In the genomic region with DNA sequence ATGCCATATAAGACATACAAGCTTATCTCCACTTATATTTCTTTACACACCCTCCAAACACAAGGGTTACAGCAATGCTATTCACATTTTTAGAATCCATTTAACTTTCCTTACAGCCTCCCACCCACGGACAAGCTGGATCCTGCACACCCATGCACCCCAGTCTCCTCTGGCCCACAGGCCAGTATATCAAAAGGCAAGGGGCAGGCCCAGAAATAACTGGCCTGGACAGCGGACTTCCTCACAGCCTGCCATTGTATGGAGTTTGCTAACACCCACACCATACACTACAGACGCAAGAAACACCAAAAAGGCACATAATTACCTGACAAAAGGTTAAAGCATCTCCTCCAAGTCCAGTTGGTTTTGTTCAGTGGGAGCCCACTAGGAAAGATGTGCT, we compare ENCODE assay signal across 15 cellular contexts. TPM values are rescaled to one million over a fixed set of nuclear protein-coding genes. Genes with fewer than 3 reads are reported as not detected.
A peak's percentile ranks its signal among the peaks of the same experiment; 100 is the strongest.
DNase-seq lines count a peak whose midpoint lies in the region; ATAC-seq and TF ChIP-seq lines count a peak whose summit lies in the region.
"Had no signal": no experiment of that assay in that cellular context is flagged by ENCODE, and none has a peak within 500 bp of the region (broad histone marks: within the 10 kb centered on the region; RNA-seq: fewer than 3 reads in every experiment).

No MANE protein-coding gene starts in this region.

- TF ChIP-seq CTCF in adrenal gland (IDR thresholded peaks at IDR 0.05) = no peak
- TF ChIP-seq CTCF in mucosa of descending colon (IDR thresholded peaks at IDR 0.05) = no peak
- TF ChIP-seq CTCF in transverse colon (IDR thresholded peaks at IDR 0.05) = no peak

- no peak for TF ChIP-seq EP300 in transverse colon (IDR thresholded peaks at IDR 0.05; ENCODE audit: low read depth)

- no peaks in the 10 kb centered on the region for H3K4me1 ChIP-seq in adrenal gland (replicated peaks in 1 of 2)
- peaks cover 57% of the 10 kb centered on the region for H3K4me1 ChIP-seq in mucosa of descending colon (ENCODE audit: low read depth)
- peaks cover 28 to 95% (median 72%) of the 10 kb centered on the region in 4 donors for H3K4me1 ChIP-seq in transverse colon

- H3K9me3 ChIP-seq in adrenal gland (replicated peaks in 1 of 3) = no peaks in the 10 kb centered on the region
- no peaks in the 10 kb centered on the region for H3K9me3 ChIP-seq in mucosa of descending colon
- H3K9me3 ChIP-seq in transverse colon = no peaks in the 10 kb centered on the region

- in situ Hi-C loops in transverse colon (cut with MboI; ENCODE audit: low pct_ligation_motif_present in 1 of 4, low pct_unique_long_range_greater_than_20kb in 1 of 4, low sequenced_read_pairs in 3 of 4) = no loop called here

- intact Hi-C loops in adrenal gland (cut with DNase I) (no loop called here), mucosa of descending colon (cut with DNase I, micrococcal nuclease) (no loop called here), transverse colon (cut with DNase I; ENCODE audit: low total_unique reads) (no loop called here)

- H3K36me3 ChIP-seq in adrenal gland (replicated peaks in 1 of 2) (no peaks in the 10 kb centered on the region), mucosa of descending colon (ENCODE audit: low read depth) (no peaks in the 10 kb centered on the region), transverse colon (no peaks in the 10 kb centered on the region)
- H3K36me3 ChIP-seq: cardiac muscle cell had no signal

- H3K27me3 ChIP-seq in adrenal gland = no peaks in the 10 kb centered on the region
- H3K27me3 ChIP-seq in transverse colon = no peaks in the 10 kb centered on the region

- peak overlapping the region in 1 of 4 donors; percentile 44 for H3K4me3 ChIP-seq in adrenal gland
- no peak overlapping the region for H3K4me3 ChIP-seq in mucosa of descending colon
- peak overlapping the region in 1 of 4 donors; percentile 59 for H3K4me3 ChIP-seq in transverse colon
- H3K4me3 ChIP-seq: cardiac muscle cell had no signal

- DNase-seq in adrenal gland (peak in 3 of 7 donors; percentile 11 to 52 (median 19)), ecto neural progenitor cell (ENCODE audit: low spot score) (peak; percentile 29), mucosa of descending colon (peak in 2 of 3 donors; percentile 17 to 41), transverse colon (no peak), NCI-H128 (lab: John Stamatoyannopoulos, UW; ENCODE audit: unreplicated experiment) (no peak), COLO668 (lab: John Stamatoyannopoulos, UW; ENCODE audit: unreplicated experiment) (no peak)
- no peak for DNase-seq in activated CD4-positive, CD25-positive, alpha-beta regulatory T cell (lab: John Stamatoyannopoulos, UW)
- DNase-seq: activated naive CD4-positive, alpha-beta T cell treated with Interleukin-2 at 50 U/mL for 16 hours; DMS79; naive B cell; NCI-H2029; NCI-H526 had no signal

- TF ChIP-seq POLR2A in adrenal gland (IDR thresholded peaks at IDR 0.05) = no peak
- TF ChIP-seq POLR2A in transverse colon (IDR thresholded peaks at IDR 0.05) = no peak

- 60 to 65% (median 65%) methylated on average over 3 of the region's 3 CpGs for WGBS in adrenal gland, 4 donors
- WGBS in transverse colon (ENCODE audit: low coverage in 1 of 2), 2 donors = 35% methylated on average over 3 of the region's 3 CpGs; no CpG with 5 or more reads in 1 of the 2 donors

- peak overlapping the region in 3 of 5 donors; percentile 53 to 91 (median 83) for H3K27ac ChIP-seq in adrenal gland
- H3K27ac ChIP-seq in transverse colon = peak overlapping the region; percentile 90 to 96 (median 92)
- H3K27ac ChIP-seq: C4-2B, cardiac muscle cell had no signal

- ATAC-seq in mucosa of descending colon = no peak
- ATAC-seq: stimulated activated memory B cell treated with anti-CD40 and anti-IgM and Interleukin-4, amounts not matched to agents 10 μg/mL and 1 μg/mL and 100 μg/mL, for 72 hours had no signal

RNA-seq across cellular contexts. Expression of a gene that starts 12.0 kb away (rescaled TPM):
- total RNA-seq in adrenal gland (10 to 100 TPM in 1 of 8 donors, 1 to 10 TPM in 7; 3.5 to 10.9 (median 5.6) TPM), mucosa of descending colon (1 to 10 TPM; 5.9 to 9.5 (median 8.3) TPM), transverse colon (10 to 100 TPM in 2 of 4 donors, 1 to 10 TPM in 2; 3.5 to 42.4 (median 10.6) TPM)
- polyA plus RNA-seq in adrenal gland = 10 to 100 TPM in 2 of 3 donors, 1 to 10 TPM in 1; 9.3 to 12.6 (median 11.3) TPM
- total RNA-seq: cardiac muscle cell had no signal

RNA-seq across cellular contexts. Expression of a gene that starts 16.1 kb away (rescaled TPM):
- total RNA-seq in adrenal gland = 1 to 10 TPM in 5 of 8 donors, under 1 TPM in 2, not detected in 1; 0.41 to 1.9 (median 1.1) TPM
- polyA plus RNA-seq in adrenal gland = 1 to 10 TPM; 1.2 to 2.8 (median 2.0) TPM
- total RNA-seq in mucosa of descending colon = 1 to 10 TPM; 3.2 to 4.3 (median 3.3) TPM
- total RNA-seq in transverse colon = 10 to 100 TPM in 1 of 4 donors, 1 to 10 TPM in 3; 2.7 to 16.1 (median 5.2) TPM

RNA-seq across cellular contexts. Expression of a gene that starts 22.8 kb away (rescaled TPM):
- 1 to 10 TPM in 2 of 8 donors, under 1 TPM in 5, not detected in 1; 0.18 to 1.1 (median 0.90) TPM for total RNA-seq in adrenal gland
- under 1 TPM; 0.30 to 0.97 (median 0.32) TPM for polyA plus RNA-seq in adrenal gland
- total RNA-seq in mucosa of descending colon = 1 to 10 TPM; 1.5 to 2.7 (median 2.1) TPM
- total RNA-seq in transverse colon = 1 to 10 TPM; 1.4 to 3.2 (median 1.8) TPM

RNA-seq across cellular contexts. Expression of a gene that starts 24.9 kb away (rescaled TPM):
- total RNA-seq in adrenal gland (100 to 1,000 TPM in 1 of 8 donors, 10 to 100 TPM in 7; 39.2 to 132 (median 65.7) TPM), mucosa of descending colon (10 to 100 TPM; 16.1 to 26.6 (median 23.8) TPM), transverse colon (10 to 100 TPM; 18.3 to 89.8 (median 31.6) TPM)
- 10 to 100 TPM; 21.8 to 42.0 (median 25.9) TPM for polyA plus RNA-seq in adrenal gland
- total RNA-seq: cardiac muscle cell had no signal
- polyA plus RNA-seq: cardiac muscle cell had no signal

RNA-seq across cellular contexts. Expression of a gene that starts 29.0 kb away (rescaled TPM):
- total RNA-seq in adrenal gland = 10 to 100 TPM in 7 of 8 donors, 1 to 10 TPM in 1; 8.5 to 27.2 (median 16.8) TPM
- 1 to 10 TPM; 1.3 to 5.6 (median 1.4) TPM for polyA plus RNA-seq in adrenal gland
- total RNA-seq in mucosa of descending colon = 10 to 100 TPM; 20.2 to 39.5 (median 20.5) TPM
- 10 to 100 TPM; 12.9 to 27.8 (median 17.3) TPM for total RNA-seq in transverse colon
- total RNA-seq: cardiac muscle cell had no signal
- polyA plus RNA-seq: cardiac muscle cell had no signal

Comparison
In these comparisons a context has a peak if more than half of its experiments do, and no peak if none do; other contexts are left out.
1. DNase-seq: peak in ecto neural progenitor cell (single experiment) and mucosa of descending colon (2 of 3); none in transverse colon (single experiment), NCI-H128 (single experiment), activated CD4-positive, CD25-positive, alpha-beta regulatory T cell (0 of 4) and COLO668 (single experiment).